1 cellular context compared by ENCODE assay signal in genomic region chr16:14523632-14524031, GRCh38.
A peak's percentile ranks its signal among the peaks of the same experiment; 100 is the strongest.
TF ChIP-seq lines count a peak whose summit lies in the region.

No MANE protein-coding gene starts in this region.

TF ChIP-seq in HepG2, 621 proteins besides CTCF, POLR2A, EP300 and RAD21 (continued from another document):
- peak; percentile 18; the same call in 1 of the 2 replicates for TF ChIP-seq THRA (CRISPR knock-in tag; IDR thresholded peaks at IDR 0.05; ENCODE audit: borderline replicate concordance)
- TF ChIP-seq ZNF331 (CRISPR knock-in tag; IDR thresholded peaks at IDR 0.05), result 0 out of 2 replicates have a peak, but pooled peaks have one; percentile 45
- no peak for TF ChIP-seq SOX13 (IDR thresholded peaks at IDR 0.05)
- peak in 1 of 2 experiments; percentile 61; a peak in 2 of 4 replicates for TF ChIP-seq SOX13 (CRISPR knock-in tag; conservative IDR thresholded peaks at IDR 0.05 in 1 of 2, IDR thresholded peaks at IDR 0.05 in 1 of 2)
- TF ChIP-seq ZNF263 (CRISPR knock-in tag; IDR thresholded peaks at IDR 0.05), result peak; percentile 87
- 0 out of 2 replicates have a peak, but pooled peaks have one; percentile 23 for TF ChIP-seq SAP130 (CRISPR knock-in tag; IDR thresholded peaks at IDR 0.05; ENCODE audit: low read depth)
